ENCODE assay signal across 1 cellular context in the genomic region with DNA sequence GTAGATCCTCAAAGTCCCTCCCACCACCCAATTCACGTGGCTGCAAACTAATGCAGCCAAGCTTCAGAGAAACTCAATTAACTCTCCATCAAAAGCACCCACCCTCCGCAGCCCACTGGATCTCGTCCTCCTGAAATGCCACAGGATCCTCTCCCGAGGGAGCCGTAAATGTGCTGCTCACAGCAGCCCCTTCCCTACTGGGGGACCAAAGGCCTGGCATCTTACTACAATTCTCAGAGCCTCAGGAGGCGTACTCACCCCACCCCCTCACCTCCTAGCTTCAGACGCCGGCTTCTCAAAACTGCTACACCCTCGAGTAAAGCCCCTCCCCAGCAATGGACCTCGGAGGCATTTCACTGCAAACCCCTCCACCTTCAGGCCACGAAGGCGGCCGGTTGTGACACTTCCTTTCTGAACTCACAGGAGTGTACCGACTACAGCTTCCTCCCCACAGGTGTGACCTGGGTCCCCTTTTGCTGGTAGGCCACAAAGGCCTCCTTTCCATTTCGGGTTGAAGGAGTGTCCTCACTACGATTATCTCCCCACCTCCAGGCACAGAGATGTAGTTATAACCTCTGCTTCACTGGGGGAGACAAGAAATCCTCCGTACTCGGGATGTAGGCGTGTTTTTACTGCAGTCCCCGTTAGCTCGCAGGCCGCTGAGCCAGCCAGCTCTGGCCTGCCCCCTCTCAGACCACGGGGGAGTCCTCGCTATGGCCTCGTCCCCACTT.
TF ChIP-seq lines count a peak whose summit lies in the region.

No MANE protein-coding gene starts in this region.

TF ChIP-seq in H1, 55 proteins besides CTCF, POLR2A, EP300 and RAD21:
- no peak for TF ChIP-seq CREB1 (IDR thresholded peaks at IDR 0.05)
- peak; percentile 71 for TF ChIP-seq POLR2AphosphoS5 (IDR thresholded peaks at IDR 0.05; ENCODE audit: low read depth, low read length)
- TF ChIP-seq CBX5 (IDR thresholded peaks at IDR 0.05; ENCODE audit: low read depth, low read length): no peak
- no peak for TF ChIP-seq SP1 (IDR thresholded peaks at IDR 0.05; ENCODE audit: low read depth, low read length)
- TF ChIP-seq RBBP5 (IDR thresholded peaks at IDR 0.05; ENCODE audit: borderline replicate concordance, low read depth, low read length): no peak
- no peak for TF ChIP-seq SIRT6 (IDR thresholded peaks at IDR 0.05; ENCODE audit: low read length)
- no peak for TF ChIP-seq RXRA (IDR thresholded peaks at IDR 0.05; ENCODE audit: insufficient read depth, low read depth, low read length)
- TF ChIP-seq NANOG (IDR thresholded peaks at IDR 0.05; ENCODE audit: insufficient read depth, low read depth, low read length, poor library complexity, severe bottlenecking): no peak
- no peak for TF ChIP-seq SIX5 (IDR thresholded peaks at IDR 0.05; ENCODE audit: low read depth, low read length)
- no peak for TF ChIP-seq SRF (IDR thresholded peaks at IDR 0.05; ENCODE audit: low read depth, low read length)
- peak; percentile 58 for TF ChIP-seq TBP (IDR thresholded peaks at IDR 0.05; ENCODE audit: low read depth, low read length)
- TF ChIP-seq GTF2F1 (IDR thresholded peaks at IDR 0.05; ENCODE audit: borderline replicate concordance, low read depth, low read length): 0 out of 2 replicates have a peak, but pooled peaks have one; percentile 33
- no peak for TF ChIP-seq RFX5 (IDR thresholded peaks at IDR 0.05; ENCODE audit: borderline replicate concordance, low read depth, low read length)
- TF ChIP-seq FOSL1 (IDR thresholded peaks at IDR 0.05; ENCODE audit: insufficient read depth, low read depth, low read length): no peak
- no peak for TF ChIP-seq POU5F1 (IDR thresholded peaks at IDR 0.05; ENCODE audit: low read depth, low read length)
- TF ChIP-seq GABPA (IDR thresholded peaks at IDR 0.05; ENCODE audit: borderline replicate concordance, insufficient read depth, low read length): no peak
- peak; percentile 12 for TF ChIP-seq ASH2L (IDR thresholded peaks at IDR 0.05; ENCODE audit: low read length)
- TF ChIP-seq, protein P1, sequence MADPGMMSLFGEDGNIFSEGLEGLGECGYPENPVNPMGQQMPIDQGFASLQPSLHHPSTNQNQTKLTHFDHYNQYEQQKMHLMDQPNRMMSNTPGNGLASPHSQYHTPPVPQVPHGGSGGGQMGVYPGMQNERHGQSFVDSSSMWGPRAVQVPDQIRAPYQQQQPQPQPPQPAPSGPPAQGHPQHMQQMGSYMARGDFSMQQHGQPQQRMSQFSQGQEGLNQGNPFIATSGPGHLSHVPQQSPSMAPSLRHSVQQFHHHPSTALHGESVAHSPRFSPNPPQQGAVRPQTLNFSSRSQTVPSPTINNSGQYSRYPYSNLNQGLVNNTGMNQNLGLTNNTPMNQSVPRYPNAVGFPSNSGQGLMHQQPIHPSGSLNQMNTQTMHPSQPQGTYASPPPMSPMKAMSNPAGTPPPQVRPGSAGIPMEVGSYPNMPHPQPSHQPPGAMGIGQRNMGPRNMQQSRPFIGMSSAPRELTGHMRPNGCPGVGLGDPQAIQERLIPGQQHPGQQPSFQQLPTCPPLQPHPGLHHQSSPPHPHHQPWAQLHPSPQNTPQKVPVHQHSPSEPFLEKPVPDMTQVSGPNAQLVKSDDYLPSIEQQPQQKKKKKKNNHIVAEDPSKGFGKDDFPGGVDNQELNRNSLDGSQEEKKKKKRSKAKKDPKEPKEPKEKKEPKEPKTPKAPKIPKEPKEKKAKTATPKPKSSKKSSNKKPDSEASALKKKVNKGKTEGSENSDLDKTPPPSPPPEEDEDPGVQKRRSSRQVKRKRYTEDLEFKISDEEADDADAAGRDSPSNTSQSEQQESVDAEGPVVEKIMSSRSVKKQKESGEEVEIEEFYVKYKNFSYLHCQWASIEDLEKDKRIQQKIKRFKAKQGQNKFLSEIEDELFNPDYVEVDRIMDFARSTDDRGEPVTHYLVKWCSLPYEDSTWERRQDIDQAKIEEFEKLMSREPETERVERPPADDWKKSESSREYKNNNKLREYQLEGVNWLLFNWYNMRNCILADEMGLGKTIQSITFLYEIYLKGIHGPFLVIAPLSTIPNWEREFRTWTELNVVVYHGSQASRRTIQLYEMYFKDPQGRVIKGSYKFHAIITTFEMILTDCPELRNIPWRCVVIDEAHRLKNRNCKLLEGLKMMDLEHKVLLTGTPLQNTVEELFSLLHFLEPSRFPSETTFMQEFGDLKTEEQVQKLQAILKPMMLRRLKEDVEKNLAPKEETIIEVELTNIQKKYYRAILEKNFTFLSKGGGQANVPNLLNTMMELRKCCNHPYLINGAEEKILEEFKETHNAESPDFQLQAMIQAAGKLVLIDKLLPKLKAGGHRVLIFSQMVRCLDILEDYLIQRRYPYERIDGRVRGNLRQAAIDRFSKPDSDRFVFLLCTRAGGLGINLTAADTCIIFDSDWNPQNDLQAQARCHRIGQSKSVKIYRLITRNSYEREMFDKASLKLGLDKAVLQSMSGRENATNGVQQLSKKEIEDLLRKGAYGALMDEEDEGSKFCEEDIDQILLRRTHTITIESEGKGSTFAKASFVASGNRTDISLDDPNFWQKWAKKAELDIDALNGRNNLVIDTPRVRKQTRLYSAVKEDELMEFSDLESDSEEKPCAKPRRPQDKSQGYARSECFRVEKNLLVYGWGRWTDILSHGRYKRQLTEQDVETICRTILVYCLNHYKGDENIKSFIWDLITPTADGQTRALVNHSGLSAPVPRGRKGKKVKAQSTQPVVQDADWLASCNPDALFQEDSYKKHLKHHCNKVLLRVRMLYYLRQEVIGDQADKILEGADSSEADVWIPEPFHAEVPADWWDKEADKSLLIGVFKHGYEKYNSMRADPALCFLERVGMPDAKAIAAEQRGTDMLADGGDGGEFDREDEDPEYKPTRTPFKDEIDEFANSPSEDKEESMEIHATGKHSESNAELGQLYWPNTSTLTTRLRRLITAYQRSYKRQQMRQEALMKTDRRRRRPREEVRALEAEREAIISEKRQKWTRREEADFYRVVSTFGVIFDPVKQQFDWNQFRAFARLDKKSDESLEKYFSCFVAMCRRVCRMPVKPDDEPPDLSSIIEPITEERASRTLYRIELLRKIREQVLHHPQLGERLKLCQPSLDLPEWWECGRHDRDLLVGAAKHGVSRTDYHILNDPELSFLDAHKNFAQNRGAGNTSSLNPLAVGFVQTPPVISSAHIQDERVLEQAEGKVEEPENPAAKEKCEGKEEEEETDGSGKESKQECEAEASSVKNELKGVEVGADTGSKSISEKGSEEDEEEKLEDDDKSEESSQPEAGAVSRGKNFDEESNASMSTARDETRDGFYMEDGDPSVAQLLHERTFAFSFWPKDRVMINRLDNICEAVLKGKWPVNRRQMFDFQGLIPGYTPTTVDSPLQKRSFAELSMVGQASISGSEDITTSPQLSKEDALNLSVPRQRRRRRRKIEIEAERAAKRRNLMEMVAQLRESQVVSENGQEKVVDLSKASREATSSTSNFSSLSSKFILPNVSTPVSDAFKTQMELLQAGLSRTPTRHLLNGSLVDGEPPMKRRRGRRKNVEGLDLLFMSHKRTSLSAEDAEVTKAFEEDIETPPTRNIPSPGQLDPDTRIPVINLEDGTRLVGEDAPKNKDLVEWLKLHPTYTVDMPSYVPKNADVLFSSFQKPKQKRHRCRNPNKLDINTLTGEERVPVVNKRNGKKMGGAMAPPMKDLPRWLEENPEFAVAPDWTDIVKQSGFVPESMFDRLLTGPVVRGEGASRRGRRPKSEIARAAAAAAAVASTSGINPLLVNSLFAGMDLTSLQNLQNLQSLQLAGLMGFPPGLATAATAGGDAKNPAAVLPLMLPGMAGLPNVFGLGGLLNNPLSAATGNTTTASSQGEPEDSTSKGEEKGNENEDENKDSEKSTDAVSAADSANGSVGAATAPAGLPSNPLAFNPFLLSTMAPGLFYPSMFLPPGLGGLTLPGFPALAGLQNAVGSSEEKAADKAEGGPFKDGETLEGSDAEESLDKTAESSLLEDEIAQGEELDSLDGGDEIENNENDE (IDR thresholded peaks at IDR 0.05; ENCODE audit: insufficient replicate concordance, low read length): no peak
- TF ChIP-seq, protein P2, sequence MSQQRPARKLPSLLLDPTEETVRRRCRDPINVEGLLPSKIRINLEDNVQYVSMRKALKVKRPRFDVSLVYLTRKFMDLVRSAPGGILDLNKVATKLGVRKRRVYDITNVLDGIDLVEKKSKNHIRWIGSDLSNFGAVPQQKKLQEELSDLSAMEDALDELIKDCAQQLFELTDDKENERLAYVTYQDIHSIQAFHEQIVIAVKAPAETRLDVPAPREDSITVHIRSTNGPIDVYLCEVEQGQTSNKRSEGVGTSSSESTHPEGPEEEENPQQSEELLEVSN (IDR thresholded peaks at IDR 0.05): no peak
- peak in 1 of 2 experiments; percentile 76; a peak in 2 of 4 replicates for TF ChIP-seq SIN3A (conservative IDR thresholded peaks at IDR 0.05 in 1 of 2, IDR thresholded peaks at IDR 0.05 in 1 of 2; ENCODE audit: low read depth in 1 of 2, low read length in 2 of 2)
- TF ChIP-seq, protein P3, sequence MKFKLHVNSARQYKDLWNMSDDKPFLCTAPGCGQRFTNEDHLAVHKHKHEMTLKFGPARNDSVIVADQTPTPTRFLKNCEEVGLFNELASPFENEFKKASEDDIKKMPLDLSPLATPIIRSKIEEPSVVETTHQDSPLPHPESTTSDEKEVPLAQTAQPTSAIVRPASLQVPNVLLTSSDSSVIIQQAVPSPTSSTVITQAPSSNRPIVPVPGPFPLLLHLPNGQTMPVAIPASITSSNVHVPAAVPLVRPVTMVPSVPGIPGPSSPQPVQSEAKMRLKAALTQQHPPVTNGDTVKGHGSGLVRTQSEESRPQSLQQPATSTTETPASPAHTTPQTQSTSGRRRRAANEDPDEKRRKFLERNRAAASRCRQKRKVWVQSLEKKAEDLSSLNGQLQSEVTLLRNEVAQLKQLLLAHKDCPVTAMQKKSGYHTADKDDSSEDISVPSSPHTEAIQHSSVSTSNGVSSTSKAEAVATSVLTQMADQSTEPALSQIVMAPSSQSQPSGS (IDR thresholded peaks at IDR 0.05; ENCODE audit: low read length): no peak
- TF ChIP-seq CHD1 (IDR thresholded peaks at IDR 0.05; ENCODE audit: low read depth, low read length): no peak; the same call in 1 of the 2 replicates
- no peak for TF ChIP-seq HDAC6 (IDR thresholded peaks at IDR 0.05; ENCODE audit: low read depth, low read length)
- TF ChIP-seq, protein P4, sequence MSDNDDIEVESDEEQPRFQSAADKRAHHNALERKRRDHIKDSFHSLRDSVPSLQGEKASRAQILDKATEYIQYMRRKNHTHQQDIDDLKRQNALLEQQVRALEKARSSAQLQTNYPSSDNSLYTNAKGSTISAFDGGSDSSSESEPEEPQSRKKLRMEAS (IDR thresholded peaks at IDR 0.05): peak; percentile 48; the same call in 1 of the 2 replicates
- TF ChIP-seq TEAD4 (IDR thresholded peaks at IDR 0.05; ENCODE audit: low read depth, low read length): no peak
- TF ChIP-seq TAF1 (IDR thresholded peaks at IDR 0.05; ENCODE audit: low read depth, low read length): peak; percentile 75
- TF ChIP-seq SAP30 (IDR thresholded peaks at IDR 0.05; ENCODE audit: insufficient read depth, insufficient replicate concordance, low read length): peak; percentile 82
- TF ChIP-seq TAF7 (optimal IDR thresholded peaks at IDR 0.05; ENCODE audit: borderline replicate concordance, low read depth, low read length): peak; percentile 19
